In the genomic region with DNA sequence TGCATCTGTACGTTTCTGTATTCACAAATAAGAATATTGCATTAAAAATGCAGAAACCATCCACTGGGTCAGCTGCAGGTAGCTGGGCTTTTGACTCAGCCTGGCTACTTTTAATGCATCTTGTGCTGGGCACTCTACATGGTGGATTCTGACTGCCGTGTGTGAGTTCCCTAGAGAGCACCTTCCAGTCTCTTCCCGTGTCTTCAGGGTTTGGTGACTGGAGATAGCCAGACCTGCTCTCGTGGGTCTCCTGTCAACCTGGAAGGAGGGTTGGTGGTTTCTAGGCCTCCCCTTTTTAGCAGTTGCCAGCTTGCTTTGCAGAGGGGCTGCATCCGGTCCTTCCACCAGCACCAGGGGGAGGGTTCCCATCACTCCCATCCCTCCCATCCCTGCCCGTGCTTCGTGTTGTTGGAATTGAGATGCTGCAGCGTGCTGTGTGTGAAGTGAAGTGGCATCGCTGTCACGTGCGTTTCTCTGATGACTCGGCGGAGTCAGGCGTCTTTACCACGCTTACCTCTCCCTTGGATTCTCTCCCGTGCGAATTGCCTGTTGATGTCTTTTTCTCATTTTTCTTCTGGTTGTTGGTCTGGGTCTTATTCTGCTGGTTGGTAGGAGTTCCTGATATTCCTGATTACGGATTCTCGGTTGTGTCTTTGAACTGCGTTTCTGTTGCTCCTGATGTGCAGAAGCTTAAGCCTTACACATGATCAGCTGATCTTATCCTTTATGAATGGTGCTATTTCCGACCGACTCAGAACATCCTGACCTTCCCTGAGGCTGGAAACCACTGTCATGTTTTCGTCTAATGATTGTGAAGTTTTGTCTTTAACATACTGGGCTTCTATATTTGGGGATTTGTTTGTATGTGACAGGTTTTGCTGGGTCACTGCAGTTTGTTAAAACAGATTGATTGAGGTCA, we compare ENCODE assay signal across 13 cellular contexts. TPM values are rescaled to one million over a fixed set of nuclear protein-coding genes. Genes with fewer than 3 reads are reported as not detected.
A peak's percentile ranks its signal among the peaks of the same experiment; 100 is the strongest.
DNase-seq lines count a peak whose midpoint lies in the region; FAIRE-seq and TF ChIP-seq lines count a peak whose summit lies in the region.
"Had no signal": no experiment of that assay in that cellular context is flagged by ENCODE, and none has a peak within 500 bp of the region (broad histone marks: within the 10 kb centered on the region; RNA-seq: fewer than 3 reads in every experiment).

No MANE protein-coding gene starts in this region.

- in situ Hi-C loops in SK-MEL-5 (cut with HindIII; ENCODE audit: low pct_unique_long_range_greater_than_20kb, low sequenced_read_pairs) = loop anchor here (25.0 kb wide), 2 partner anchors 110 to 115 kb away; a partner anchor contains a TSS

- FAIRE-seq in D721Med (lab: Jason Lieb, UNC) = no peak

- DNase-seq in AG10803 (ENCODE audit: low read depth) (peak; percentile 10), SK-MEL-5 (ENCODE audit: low read depth, low spot score) (peak; percentile 96), foreskin fibroblast (peak; percentile 21 to 65), COR-L47 (lab: John Stamatoyannopoulos, UW) (no peak), iPS-NIHi11 (ENCODE audit: low spot score) (no peak), D721Med (ENCODE audit: insufficient read length, low spot score) (no peak)
- DNase-seq: activated CD4-positive, alpha-beta T cell treated with anti-CD3 and anti-CD28 coated beads for 48 hours; CD4-positive, CD25-positive, alpha-beta regulatory T cell; endodermal cell; NCI-H1105; NCI-H774 had no signal

- no peak for TF ChIP-seq CTCF in AG10803 (conservative IDR thresholded peaks at IDR 0.05; ENCODE audit: low read length)
- no peak for TF ChIP-seq CTCF in foreskin fibroblast (IDR thresholded peaks at IDR 0.05; ENCODE audit: low read depth, low read length)
- no peak for TF ChIP-seq CTCF in D721Med (IDR thresholded peaks at IDR 0.05; ENCODE audit: insufficient read depth, missing control alignments)

- H3K4me3 ChIP-seq in AG10803 (ENCODE audit: low read length) = no peak overlapping the region
- no peak overlapping the region for H3K4me3 ChIP-seq in foreskin fibroblast (ENCODE audit: low read depth in 1 of 2, low read length in 2 of 2)
- H3K4me3 ChIP-seq: SK-N-MC, tibial nerve had no signal

RNA-seq across cellular contexts. Expression of a gene that starts 16.9 kb away (rescaled TPM):
- total RNA-seq in SK-MEL-5 (2014; rRNA removed; shearing (Covaris generic)) = 141 and 174 TPM in 2 replicates
- polyA plus RNA-seq in SK-MEL-5 (2015; cell fraction: cytosol; rRNA removed) = 148 and 150 TPM in 2 replicates
- 756 and 926 TPM in 2 replicates for polyA plus RNA-seq in SK-MEL-5 (2015; cell fraction: nucleus; rRNA removed)

RNA-seq across cellular contexts. Expression of a gene that starts 17.4 kb away (rescaled TPM):
- 0.45 and 0.53 TPM in 2 replicates for total RNA-seq in SK-MEL-5 (2014; rRNA removed; shearing (Covaris generic))
- 0.70 and 4.2 TPM in 2 replicates for polyA plus RNA-seq in SK-MEL-5 (2015; cell fraction: cytosol; rRNA removed)
- polyA plus RNA-seq in SK-MEL-5 (2015; cell fraction: nucleus; rRNA removed) = 2.2 and 15.1 TPM in 2 replicates

RNA-seq across cellular contexts. Expression of a gene that starts 24.5 kb away (rescaled TPM):
- not detected in 2 replicates for total RNA-seq in SK-MEL-5 (2014; rRNA removed; shearing (Covaris generic))
- polyA plus RNA-seq in SK-MEL-5 (2015; cell fraction: cytosol; rRNA removed) = not detected in 2 replicates
- 1.0 and 3.6 TPM in 2 replicates for polyA plus RNA-seq in SK-MEL-5 (2015; cell fraction: nucleus; rRNA removed)
- polyA plus RNA-seq: CD4-positive, CD25-positive, alpha-beta regulatory T cell had no signal

RNA-seq across cellular contexts. Expression of a gene that starts 41.3 kb away (rescaled TPM):
- total RNA-seq in SK-MEL-5 (2014; rRNA removed; shearing (Covaris generic)) = 13.5 and 16.4 TPM in 2 replicates
- polyA plus RNA-seq in SK-MEL-5 (2015; cell fraction: cytosol; rRNA removed) = 29.8 and 36.4 TPM in 2 replicates
- 43.3 and 44.2 TPM in 2 replicates for polyA plus RNA-seq in SK-MEL-5 (2015; cell fraction: nucleus; rRNA removed)

RNA-seq across cellular contexts. Expression of a gene that starts 49.7 kb away (rescaled TPM):
- total RNA-seq in SK-MEL-5 (2014; rRNA removed; shearing (Covaris generic)) = not detected in 2 replicates
- 0.24 TPM in 1 of 2 replicates, not detected in the other for polyA plus RNA-seq in SK-MEL-5 (2015; cell fraction: cytosol; rRNA removed)
- polyA plus RNA-seq in SK-MEL-5 (2015; cell fraction: nucleus; rRNA removed) = not detected in 2 replicates

Comparison
In these comparisons a context has a peak if more than half of its experiments do, and no peak if none do; other contexts are left out.
1. DNase-seq: peak in AG10803 (single experiment), SK-MEL-5 (single experiment) and foreskin fibroblast (2 of 2); none in COR-L47 (single experiment), iPS-NIHi11 (single experiment) and D721Med (single experiment).